1 cellular context compared by ENCODE assay signal in genomic region chr4:144955104-144955503, GRCh38.
TF ChIP-seq lines count a peak whose summit lies in the region.

No MANE protein-coding gene starts in this region.

TF ChIP-seq in HCT116, 20 proteins besides CTCF, POLR2A, EP300 and RAD21 (continued from another document):
- TF ChIP-seq MAX (IDR thresholded peaks at IDR 0.05) (no peak), ZNF274 (IDR thresholded peaks at IDR 0.05; ENCODE audit: low read depth, low read length) (no peak), ZBTB33 (IDR thresholded peaks at IDR 0.05; ENCODE audit: extremely low read depth, insufficient replicate concordance, low read length) (no peak), JUND (IDR thresholded peaks at IDR 0.05) (no peak), ATF3 (IDR thresholded peaks at IDR 0.05) (no peak), YY1 (IDR thresholded peaks at IDR 0.05; ENCODE audit: extremely low read depth, insufficient replicate concordance, low read depth, low read length) (no peak), SP1 (IDR thresholded peaks at IDR 0.05; ENCODE audit: low read depth) (no peak), ZFX (IDR thresholded peaks at IDR 0.05) (no peak), SIN3A (IDR thresholded peaks at IDR 0.05; ENCODE audit: low read depth) (no peak), CBX3 (IDR thresholded peaks at IDR 0.05; ENCODE audit: low read depth) (no peak), ELF1 (IDR thresholded peaks at IDR 0.05; ENCODE audit: borderline replicate concordance, low read depth) (no peak), POLR2AphosphoS5 (IDR thresholded peaks at IDR 0.05; ENCODE audit: low read depth, low read length) (no peak), EGR1 (IDR thresholded peaks at IDR 0.05; ENCODE audit: low read depth) (no peak), EZH2phosphoT487 (IDR thresholded peaks at IDR 0.05; ENCODE audit: borderline replicate concordance) (no peak), CEBPB (IDR thresholded peaks at IDR 0.05; ENCODE audit: low read depth) (no peak), EZH2 (IDR thresholded peaks at IDR 0.05) (no peak), TCF7L2 (IDR thresholded peaks at IDR 0.05; ENCODE audit: borderline replicate concordance, extremely low read depth, insufficient read depth, insufficient read length) (no peak), FOSL1 (IDR thresholded peaks at IDR 0.05; ENCODE audit: low read depth) (no peak)
TF ChIP-seq in HCT116: peak in this region for 0.
